3 cellular contexts compared by ENCODE assay signal in the genomic region with DNA sequence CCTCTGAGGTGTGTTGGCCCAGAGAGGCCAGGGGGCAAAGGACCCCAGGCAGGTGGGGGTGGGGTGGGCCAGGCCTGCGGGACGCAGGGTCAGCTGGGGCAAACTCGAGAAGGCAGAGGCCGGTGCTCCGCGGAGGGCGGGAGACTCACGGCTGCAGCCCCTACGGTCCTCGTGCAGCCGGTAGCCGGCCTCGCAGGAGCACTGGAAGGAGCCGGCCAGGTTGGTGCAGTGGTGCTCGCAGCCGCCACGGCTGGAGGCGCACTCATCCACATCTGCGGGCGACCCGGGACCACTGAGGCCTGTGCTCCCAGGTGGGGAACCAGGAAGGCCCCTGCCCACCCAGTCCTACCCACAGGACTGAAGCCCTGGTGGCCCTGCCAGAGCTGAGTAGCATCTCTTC. TPM values are rescaled to one million over a fixed set of nuclear protein-coding genes. Genes with fewer than 3 reads are reported as not detected.
"Had no signal": no experiment of that assay in that cellular context is flagged by ENCODE, and none has a peak within 500 bp of the region (broad histone marks: within the 10 kb centered on the region; RNA-seq: fewer than 3 reads in every experiment).

No MANE protein-coding gene starts in this region.

- DNase-seq: GDM1, GF-D8 had no signal

- H3K4me3 ChIP-seq: GM12878 had no signal

- ATAC-seq: GM12878 had no signal

RNA-seq across cellular contexts. Expression of a gene that starts 55.3 kb away (rescaled TPM):
- total RNA-seq: GM12878 had no signal
- polyA plus RNA-seq: GM12878 had no signal
